ENCODE assay signal across 16 cellular contexts in the genomic region with DNA sequence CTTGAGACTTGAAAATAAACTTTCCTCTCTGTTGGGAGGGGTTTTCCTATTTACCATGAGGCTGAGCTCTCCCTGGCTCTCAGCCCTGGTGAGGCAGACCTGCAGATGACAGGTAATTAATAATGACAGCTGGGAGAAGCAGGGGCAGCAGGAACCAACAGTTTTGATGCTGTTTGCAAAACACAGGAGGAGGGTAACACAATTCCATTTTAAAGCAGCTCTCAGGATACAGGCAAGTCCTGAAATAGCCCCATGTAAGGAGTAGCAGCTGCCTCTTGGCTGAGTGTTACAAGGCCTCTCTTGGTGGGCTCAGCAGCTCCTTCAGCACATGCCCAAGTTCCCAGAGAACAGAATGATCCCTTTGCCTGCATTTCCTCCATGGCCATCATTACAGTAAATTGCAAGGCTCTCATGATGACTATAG. TPM values are rescaled to one million over a fixed set of nuclear protein-coding genes. Genes with fewer than 3 reads are reported as not detected.
DNase-seq lines count a peak whose midpoint lies in the region; ATAC-seq and TF ChIP-seq lines count a peak whose summit lies in the region.
"Had no signal": no experiment of that assay in that cellular context is flagged by ENCODE, and none has a peak within 500 bp of the region (broad histone marks: within the 10 kb centered on the region; RNA-seq: fewer than 3 reads in every experiment).

No MANE protein-coding gene starts in this region.

- peak; percentile 9 for DNase-seq in DMS153 treated with DMSO at 0.1 percent for 48 hours (lab: John Stamatoyannopoulos, UW; ENCODE audit: unreplicated experiment)
- DNase-seq in DMS153 (lab: John Stamatoyannopoulos, UW) = no peak
- peak; percentile 47 for DNase-seq in SK-N-DZ (ENCODE audit: low spot score)
- peak; percentile 51 for DNase-seq in left kidney (ENCODE audit: low read depth, low spot score)
- no peak for DNase-seq in transverse colon
- DNase-seq in H7 = no peak
- DNase-seq in left lung = no peak
- DNase-seq: activated CD4-positive, alpha-beta T cell treated with anti-CD3 and anti-CD28 coated beads, Interleukin-2, amount 10 ng/mL, durations not matched to agents 24 days and 14 days; CD8-positive, alpha-beta memory T cell; hypothalamus; mesendoderm; MV-4-11; psoas muscle; stimulated activated naive CD8-positive, alpha-beta T cell treated with anti-CD3 and anti-CD28 coated beads, Interleukin-15, amount 100 ng/mL, for 72 hours; T-helper 1 cell had no signal

- TF ChIP-seq POLR2A in transverse colon (IDR thresholded peaks at IDR 0.05) = no peak

- H3K4me3 ChIP-seq in transverse colon (no peak overlapping the region), H7 (ENCODE audit: insufficient read depth, low read depth, low read length) (no peak overlapping the region), left lung (no peak overlapping the region)
- H3K4me3 ChIP-seq: psoas muscle had no signal

- in situ Hi-C loops in transverse colon (cut with MboI; ENCODE audit: low pct_ligation_motif_present in 1 of 4, low pct_unique_long_range_greater_than_20kb in 1 of 4, low sequenced_read_pairs in 3 of 4) = no loop called here

- H3K27me3 ChIP-seq in transverse colon (no peaks in the 10 kb centered on the region), H7 (ENCODE audit: control insufficient read depth, insufficient read depth, low read length) (no peaks in the 10 kb centered on the region), left lung (no peaks in the 10 kb centered on the region)

- H3K9me3 ChIP-seq in transverse colon (peaks cover 0 to 3% of the 10 kb centered on the region in 2 donors), left lung (no peaks in the 10 kb centered on the region)

- H3K36me3 ChIP-seq in transverse colon (no peaks in the 10 kb centered on the region), H7 (replicated peaks; ENCODE audit: control insufficient read depth, insufficient read depth, low read length) (no peaks in the 10 kb centered on the region; the same call in 1 of the 2 replicates), left lung (no peaks in the 10 kb centered on the region)

- peaks cover 11 to 58% (median 34%) of the 10 kb centered on the region in 4 donors for H3K4me1 ChIP-seq in transverse colon
- H3K4me1 ChIP-seq in left lung = peaks cover 0 to 9% of the 10 kb centered on the region in 2 donors
- H3K4me1 ChIP-seq: psoas muscle had no signal

- intact Hi-C loops in transverse colon (cut with DNase I; ENCODE audit: low total_unique reads) (no loop called here), left lung (cut with DNase I) (no loop called here)

- H3K27ac ChIP-seq in transverse colon (peak overlapping the region; percentile 76 to 99 (median 98)), left lung (no peak overlapping the region)
- H3K27ac ChIP-seq: psoas muscle had no signal

- TF ChIP-seq CTCF in transverse colon (IDR thresholded peaks at IDR 0.05) = no peak
- TF ChIP-seq CTCF in left lung (IDR thresholded peaks at IDR 0.05) = no peak

- ATAC-seq in HG02938 (IDR thresholded peaks at IDR 0.05; ENCODE audit: unreplicated experiment) = no peak
- no peak for ATAC-seq in left lung
- ATAC-seq: psoas muscle; stimulated activated naive CD8-positive, alpha-beta T cell treated with anti-CD3 and anti-CD28 coated beads, Interleukin-15, amount 100 ng/mL, for 72 hours had no signal

- peak; percentile 93 for TF ChIP-seq EP300 in transverse colon (IDR thresholded peaks at IDR 0.05; ENCODE audit: low read depth)

RNA-seq across cellular contexts. Expression of a gene that starts 13.3 kb away (rescaled TPM):
- 63.4 and 64.4 TPM in 2 replicates for polyA plus RNA-seq in SK-N-DZ (2014; cell fraction: cytosol; rRNA removed)
- polyA plus RNA-seq in SK-N-DZ (2014; cell fraction: nucleus; rRNA removed) = 26.6 and 30.5 TPM in 2 replicates
- total RNA-seq in transverse colon (10 to 100 TPM; 34.3 to 82.0 (median 45.1) TPM), left lung (10 to 100 TPM; 70.2 to 85.1 TPM)
- 7.5 and 8.4 TPM in 2 replicates for total RNA-seq in H7 (2014; rRNA removed; shearing (Covaris generic))
- total RNA-seq: activated CD4-positive, alpha-beta T cell treated with anti-CD3 and anti-CD28 coated beads, Interleukin-2, amount 10 ng/mL, durations not matched to agents 24 days and 14 days had no signal

Comparison
In these comparisons a context has a peak if more than half of its experiments do, and no peak if none do; other contexts are left out.
1. DNase-seq: peak in DMS153 treated with DMSO at 0.1 percent for 48 hours (single experiment), SK-N-DZ (single experiment) and left kidney (single experiment); none in DMS153 (single experiment), transverse colon (single experiment), H7 (single experiment) and left lung (0 of 2).
2. H3K27ac ChIP-seq: peak in transverse colon (4 of 4); none in left lung (0 of 2).